In the genomic region with DNA sequence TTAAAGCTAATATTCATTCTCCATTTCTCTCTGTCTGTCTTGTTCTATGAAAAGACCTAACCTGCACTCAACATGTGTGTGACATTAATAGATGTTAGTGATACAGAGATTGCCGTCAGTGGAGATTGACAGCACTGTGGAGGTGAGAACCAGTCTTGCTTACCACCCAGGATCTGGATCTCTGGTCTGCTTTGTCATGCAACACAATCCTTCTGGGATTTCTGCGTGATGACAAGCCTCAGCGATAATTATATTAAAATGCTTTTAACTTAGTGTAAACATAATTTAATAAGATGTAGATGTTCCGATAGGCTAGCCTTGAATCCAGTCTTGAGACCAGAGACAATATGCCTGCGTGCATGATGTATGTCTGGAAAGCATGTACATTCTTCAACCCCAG, we compare ENCODE assay signal across 15 cellular contexts.
DNase-seq lines count a peak whose midpoint lies in the region; ATAC-seq and TF ChIP-seq lines count a peak whose summit lies in the region.
"Had no signal": no experiment of that assay in that cellular context is flagged by ENCODE, and none has a peak within 500 bp of the region (broad histone marks: within the 10 kb centered on the region; RNA-seq: fewer than 3 reads in every experiment).

No MANE protein-coding gene starts in this region.

- H3K9ac ChIP-seq in IMR-90 (ENCODE audit: low read depth, low read length), result no peak overlapping the region
- no peak overlapping the region for H3K9ac ChIP-seq in SK-N-SH
- H3K9ac ChIP-seq in neural cell (ENCODE audit: low read length), result no peak overlapping the region
- H3K9ac ChIP-seq: BLaER1 treated with 17β-estradiol and CSF1 and Interleukin-3, amounts not matched to agents 10 nM and 100 nM; GM23248 had no signal

- H3K18ac ChIP-seq in IMR-90 (ENCODE audit: low read depth, low read length), result no peak overlapping the region

- H3K36me3 ChIP-seq in IMR-90 (ENCODE audit: control insufficient read depth, insufficient read depth, low read length), result no peaks in the 10 kb centered on the region
- no peaks in the 10 kb centered on the region for H3K36me3 ChIP-seq in SK-N-SH (replicated peaks in 1 of 2; ENCODE audit: control insufficient read depth in 1 of 2, insufficient read depth in 2 of 2, low read length in 1 of 2)
- no peaks in the 10 kb centered on the region for H3K36me3 ChIP-seq in neural cell (ENCODE audit: insufficient read depth, low read length)
- H3K36me3 ChIP-seq: BLaER1 treated with 17β-estradiol and CSF1 and Interleukin-3, amounts not matched to agents 10 nM and 100 nM; HAP-1 had no signal

- no peak overlapping the region for H2BK15ac ChIP-seq in IMR-90 (ENCODE audit: low read depth, low read length)

- ATAC-seq in IMR-90 (ENCODE audit: low read depth) (no peak), HG03280 (IDR thresholded peaks at IDR 0.05; ENCODE audit: unreplicated experiment) (no peak), esophagus mucosa (no peak)
- ATAC-seq: CD8-positive, alpha-beta T cell; HepG2 had no signal

- no peak overlapping the region for H3K14ac ChIP-seq in IMR-90 (replicated peaks; ENCODE audit: low read depth, low read length)

- in situ Hi-C loops in IMR-90 (cut with MboI; ENCODE audit: low sequenced_read_pairs), result no loop called here

- no peak overlapping the region for H4K5ac ChIP-seq in IMR-90 (ENCODE audit: low read depth, low read length)

- no CpG with 5 or more reads among the region's 5 CpGs for WGBS in IMR-90 (ENCODE audit: extremely low coverage in 2 of 2, insufficient read length in 1 of 2), 2 experiments
- WGBS in SK-N-SH (ENCODE audit: low lambda C conversion rate), result 10% methylated on average over 5 of the region's 5 CpGs

- H3K4me3 ChIP-seq in IMR-90 (ENCODE audit: insufficient read depth, low read depth, low read length) (no peak overlapping the region), SK-N-SH (ENCODE audit: low read depth in 2 of 2, low read length in 1 of 2) (no peak overlapping the region), neural cell (ENCODE audit: low read length) (no peak overlapping the region)
- H3K4me3 ChIP-seq: BLaER1 treated with 17β-estradiol and CSF1 and Interleukin-3, amounts not matched to agents 10 nM and 100 nM; GM23248; HAP-1 had no signal

- BruUV-seq in IMR-90 (replicated peaks; lab: Mats Ljungman, UMichigan), result no TSS peak

- no peaks in the 10 kb centered on the region for H3K9me2 ChIP-seq in SK-N-SH
- H3K9me2 ChIP-seq in neural cell (ENCODE audit: insufficient read depth, low read length), result no peaks in the 10 kb centered on the region

- H4K20me1 ChIP-seq in IMR-90 (ENCODE audit: insufficient read depth, low read length) (no peaks in the 10 kb centered on the region), SK-N-SH (ENCODE audit: insufficient read depth) (no peaks in the 10 kb centered on the region), neural cell (ENCODE audit: insufficient read depth) (no peaks in the 10 kb centered on the region)
- H4K20me1 ChIP-seq: BLaER1 treated with 17β-estradiol and CSF1 and Interleukin-3, amounts not matched to agents 10 nM and 100 nM had no signal

- H4K8ac ChIP-seq in IMR-90 (ENCODE audit: low read depth in 2 of 2, low read length in 2 of 2), result no peak overlapping the region

- POLR2A ChIA-PET in IMR-90 (lab: Charles Lee; ENCODE audit: unreplicated experiment), result no interaction called here
- POLR2A ChIA-PET in SK-N-SH (lab: Yijun Ruan, JAX), result no interaction called here

- dilution Hi-C loops in IMR-90 (cut with HindIII; ENCODE audit: low sequenced_read_pairs, unreplicated experiment), result no loop called here

- CTCF ChIA-PET in IMR-90 (lab: Yijun Ruan, JAX) (no interaction called here), SK-N-SH (lab: Yijun Ruan, JAX) (interaction anchor here (0.7 to 3.8 kb wide), 3 partner anchors 10 to 523 kb away, joined by 3 to 29 read pairs (median 3); no protein-coding TSS in a partner anchor)

- no peaks in the 10 kb centered on the region for H3K27me3 ChIP-seq in IMR-90 (ENCODE audit: control insufficient read depth, insufficient read depth, low read length)
- no peaks in the 10 kb centered on the region for H3K27me3 ChIP-seq in SK-N-SH (ENCODE audit: insufficient read depth)
- no peaks in the 10 kb centered on the region for H3K27me3 ChIP-seq in neural cell (ENCODE audit: insufficient read depth, low read depth, low read length)
- H3K27me3 ChIP-seq: BLaER1 treated with 17β-estradiol and CSF1 and Interleukin-3, amounts not matched to agents 10 nM and 100 nM had no signal

- TF ChIP-seq EP300 in SK-N-SH (IDR thresholded peaks at IDR 0.05; ENCODE audit: borderline replicate concordance in 1 of 2, low read depth in 1 of 2, low read length in 1 of 2) (peak in 1 of 2 experiments; percentile 37; a peak in 1 of 4 replicates), neural cell (conservative IDR thresholded peaks at IDR 0.05; ENCODE audit: poor library complexity, severe bottlenecking) (peak; percentile 80)

- no peak overlapping the region for H3K56ac ChIP-seq in IMR-90 (ENCODE audit: extremely low read depth, insufficient read depth, low read length)

- H3F3A ChIP-seq in SK-N-SH (replicated peaks; ENCODE audit: insufficient read depth), result no peaks in the 10 kb centered on the region
- no peaks in the 10 kb centered on the region for H3F3A ChIP-seq in neural cell (ENCODE audit: insufficient read depth, low read length, poor library complexity, severe bottlenecking)

- H4K91ac ChIP-seq in IMR-90 (ENCODE audit: insufficient read depth, low read depth, low read length), result no peak overlapping the region

- peak overlapping the region; percentile 23; the same call in 1 of the 2 replicates for H2AK5ac ChIP-seq in IMR-90 (ENCODE audit: low read depth, low read length)

- no peak overlapping the region for H2BK120ac ChIP-seq in IMR-90 (ENCODE audit: low read depth, low read length)

- no peak for TF ChIP-seq POLR2A in IMR-90 (IDR thresholded peaks at IDR 0.05; ENCODE audit: low read depth, low read length)

- no peak overlapping the region for H3K23ac ChIP-seq in IMR-90 (ENCODE audit: low read depth, low read length)

- H3K27ac ChIP-seq in IMR-90 (ENCODE audit: insufficient read depth, low read length) (no peak overlapping the region), SK-N-SH (ENCODE audit: low read depth in 2 of 2, low read length in 1 of 2) (no peak overlapping the region), neural cell (ENCODE audit: low read length) (no peak overlapping the region)
- H3K27ac ChIP-seq: BLaER1 treated with 17β-estradiol and CSF1 and Interleukin-3, amounts not matched to agents 10 nM and 100 nM; GM23248 had no signal

- H2AK9ac ChIP-seq in IMR-90 (replicated peaks; ENCODE audit: low read depth, low read length, poor library complexity), result no peak overlapping the region

- H3K79me2 ChIP-seq in SK-N-SH (ENCODE audit: insufficient read depth) (no peaks in the 10 kb centered on the region), neural cell (replicated peaks; ENCODE audit: insufficient read depth, low read length) (no peaks in the 10 kb centered on the region)

- H3K9me3 ChIP-seq in IMR-90 (ENCODE audit: control insufficient read depth, insufficient read depth, low read length) (no peaks in the 10 kb centered on the region), SK-N-SH (no peaks in the 10 kb centered on the region), neural cell (ENCODE audit: low read length) (no peaks in the 10 kb centered on the region)
- H3K9me3 ChIP-seq: HAP-1 had no signal

- H2BK5ac ChIP-seq in IMR-90 (ENCODE audit: low read depth, low read length, poor library complexity, severe bottlenecking), result no peak overlapping the region

- TF ChIP-seq CTCF in IMR-90 (conservative IDR thresholded peaks at IDR 0.05; ENCODE audit: low read depth, low read length) (no peak), SK-N-SH (IDR thresholded peaks at IDR 0.05) (no peak), neural cell (IDR thresholded peaks at IDR 0.05; ENCODE audit: poor library complexity, severe bottlenecking) (no peak)

- H3K4me2 ChIP-seq in IMR-90 (ENCODE audit: low read depth, low read length), result no peak overlapping the region
- H3K4me2 ChIP-seq in SK-N-SH, result no peak overlapping the region
- no peak overlapping the region for H3K4me2 ChIP-seq in neural cell (ENCODE audit: low read length)
- H3K4me2 ChIP-seq: BLaER1 treated with 17β-estradiol and CSF1 and Interleukin-3, amounts not matched to agents 10 nM and 100 nM had no signal

- TF ChIP-seq RAD21 in IMR-90 (IDR thresholded peaks at IDR 0.05; ENCODE audit: low read length) (no peak), SK-N-SH (IDR thresholded peaks at IDR 0.05; ENCODE audit: low read length) (no peak), neural cell (conservative IDR thresholded peaks at IDR 0.05) (no peak)

- no peaks in the 10 kb centered on the region for H3K79me1 ChIP-seq in IMR-90 (ENCODE audit: low read depth in 1 of 2, low read length in 2 of 2)

- no peak overlapping the region for H2AFZ ChIP-seq in IMR-90 (replicated peaks; ENCODE audit: low read length, poor library complexity)
- no peak overlapping the region for H2AFZ ChIP-seq in SK-N-SH (ENCODE audit: low read depth)
- H2AFZ ChIP-seq in neural cell (ENCODE audit: low read depth, low read length), result no peak overlapping the region
- H2AFZ ChIP-seq: GM23248 had no signal

- intact Hi-C loops in IMR-90 (cut with micrococcal nuclease), result no loop called here

- H3K4me1 ChIP-seq in IMR-90 (ENCODE audit: control insufficient read depth, insufficient read depth, low read length) (peaks cover 5% of the 10 kb centered on the region), SK-N-SH (ENCODE audit: control insufficient read depth in 1 of 2, insufficient read depth in 2 of 2, low read depth in 1 of 2, low read length in 1 of 2) (peaks cover 0 to 4% of the 10 kb centered on the region in 2 experiments; a peak in 2 of 4 replicates)
- H3K4me1 ChIP-seq: BLaER1 treated with 17β-estradiol and CSF1 and Interleukin-3, amounts not matched to agents 10 nM and 100 nM had no signal

- H2BK20ac ChIP-seq in IMR-90 (ENCODE audit: low read depth, low read length), result no peak overlapping the region

- peak; percentile 23 for DNase-seq in D341Med (ENCODE audit: low spot score)
- DNase-seq in IMR-90, result no peak
- DNase-seq in SK-N-SH, result peak; percentile 39
- no peak for DNase-seq in NK-92 (lab: John Stamatoyannopoulos, UW; ENCODE audit: unreplicated experiment)
- DNase-seq: 8988T; Calu3; CD8-positive, alpha-beta T cell; GM23248; KG1 had no signal

- H3K9me1 ChIP-seq in IMR-90 (ENCODE audit: insufficient read depth, low read length), result no peaks in the 10 kb centered on the region

- no peak overlapping the region for H3K4ac ChIP-seq in IMR-90 (ENCODE audit: low read depth, low read length)

TF ChIP-seq in IMR-90, 13 proteins besides CTCF, POLR2A, EP300 and RAD21 (continues in another document):
- no peak for TF ChIP-seq RCOR1 (IDR thresholded peaks at IDR 0.05; ENCODE audit: insufficient replicate concordance, low read length)
- no peak for TF ChIP-seq MAFK (IDR thresholded peaks at IDR 0.05; ENCODE audit: low read depth, low read length)

Comparison
In these comparisons a context has a peak if more than half of its experiments do, and no peak if none do; other contexts are left out.
1. DNase-seq: peak in D341Med (single experiment) and SK-N-SH (single experiment); none in IMR-90 (single experiment) and NK-92 (single experiment).